25 cellular contexts compared by ENCODE assay signal in the genomic region with DNA sequence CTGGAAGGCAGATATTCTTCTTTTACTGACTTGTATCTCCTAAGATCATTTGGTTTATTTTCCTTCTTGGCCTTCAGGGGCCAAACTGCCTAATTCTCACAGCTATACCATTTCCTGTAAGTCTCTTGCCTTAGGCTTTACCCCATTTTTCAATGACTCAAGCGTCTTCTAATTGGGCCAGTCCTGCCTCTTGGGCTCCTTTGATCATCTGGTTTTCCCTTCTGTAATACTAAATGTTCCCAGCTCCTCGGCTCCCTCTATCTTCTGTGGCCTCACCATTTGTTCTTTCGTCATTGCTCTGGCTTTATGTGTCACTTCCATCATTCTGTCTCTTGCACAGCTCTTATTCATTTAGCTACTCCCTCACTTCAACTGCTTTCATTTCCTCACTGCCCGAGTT. TPM values are rescaled to one million over a fixed set of nuclear protein-coding genes. Genes with fewer than 3 reads are reported as not detected.
DNase-seq lines count a peak whose midpoint lies in the region; ATAC-seq, FAIRE-seq and TF ChIP-seq lines count a peak whose summit lies in the region.
"Had no signal": no experiment of that assay in that cellular context is flagged by ENCODE, and none has a peak within 500 bp of the region (broad histone marks: within the 10 kb centered on the region; RNA-seq: fewer than 3 reads in every experiment).

No MANE protein-coding gene starts in this region.

- H3K27ac ChIP-seq in GM23338 (ENCODE audit: low read depth), result no peak overlapping the region
- no peak overlapping the region for H3K27ac ChIP-seq in PC-3 (ENCODE audit: low read length)
- H3K27ac ChIP-seq: BLaER1, HL-60 had no signal

- H3K4me3 Mint-ChIP-seq in GM23338, result no peak overlapping the region
- no peak overlapping the region for H3K4me3 Mint-ChIP-seq in activated CD4-positive, alpha-beta memory T cell treated with anti-CD3 and anti-CD28 coated beads, Interleukin-2, amount 10 ng/mL, durations not matched to agents 7 days and 5 days
- H3K4me3 Mint-ChIP-seq: CD8-positive, alpha-beta T cell had no signal

- no peaks in the 10 kb centered on the region for H3K36me3 Mint-ChIP-seq in GM23338 (ENCODE audit: low read depth)
- H3K36me3 Mint-ChIP-seq in activated CD4-positive, alpha-beta memory T cell treated with anti-CD3 and anti-CD28 coated beads, Interleukin-2, amount 10 ng/mL, durations not matched to agents 7 days and 5 days (ENCODE audit: low read depth), result no peaks in the 10 kb centered on the region
- H3K36me3 Mint-ChIP-seq: CD8-positive, alpha-beta T cell had no signal

- no peaks in the 10 kb centered on the region for H3K27me3 ChIP-seq in GM23338 (ENCODE audit: insufficient read depth)
- no peaks in the 10 kb centered on the region for H3K27me3 ChIP-seq in PC-3 (ENCODE audit: low read length)
- no peaks in the 10 kb centered on the region for H3K27me3 ChIP-seq in bronchial epithelial cell (ENCODE audit: control insufficient read depth, insufficient read depth, low read length)
- H3K27me3 ChIP-seq: BLaER1 had no signal

- H3F3A ChIP-seq in GM23338 (replicated peaks; ENCODE audit: low read depth) (no peaks in the 10 kb centered on the region), PC-3 (ENCODE audit: low read length, unreplicated experiment) (no peaks in the 10 kb centered on the region)

- H3K9me3 Mint-ChIP-seq in GM23338, result no peaks in the 10 kb centered on the region
- no peaks in the 10 kb centered on the region for H3K9me3 Mint-ChIP-seq in activated CD4-positive, alpha-beta memory T cell treated with anti-CD3 and anti-CD28 coated beads, Interleukin-2, amount 10 ng/mL, durations not matched to agents 7 days and 5 days
- H3K9me3 Mint-ChIP-seq: CD8-positive, alpha-beta T cell had no signal

- H3K27ac Mint-ChIP-seq in GM23338, result no peak overlapping the region
- H3K27ac Mint-ChIP-seq in activated CD4-positive, alpha-beta memory T cell treated with anti-CD3 and anti-CD28 coated beads, Interleukin-2, amount 10 ng/mL, durations not matched to agents 7 days and 5 days, result no peak overlapping the region
- H3K27ac Mint-ChIP-seq: CD8-positive, alpha-beta T cell had no signal

- H3K9me2 ChIP-seq in GM23338 (ENCODE audit: insufficient read depth) (no peaks in the 10 kb centered on the region; the same call in 1 of the 2 replicates), PC-3 (replicated peaks; ENCODE audit: low read length) (no peaks in the 10 kb centered on the region)

- H3K36me3 ChIP-seq in GM23338 (ENCODE audit: insufficient read depth) (no peaks in the 10 kb centered on the region), PC-3 (ENCODE audit: low read depth, low read length) (no peaks in the 10 kb centered on the region), bronchial epithelial cell (ENCODE audit: control insufficient read depth, insufficient read depth, low read length) (no peaks in the 10 kb centered on the region)
- H3K36me3 ChIP-seq: BLaER1 had no signal

- H3K79me2 ChIP-seq in GM23338 (replicated peaks; ENCODE audit: insufficient read depth) (no peaks in the 10 kb centered on the region), PC-3 (ENCODE audit: low read length) (no peaks in the 10 kb centered on the region)

- ATAC-seq in GM23338 (peak; percentile 50; the same call in 2 of the 3 replicates), PC-3 (no peak), HG02970 (IDR thresholded peaks at IDR 0.05; ENCODE audit: low FRiP score, unreplicated experiment) (no peak), HG03378 (IDR thresholded peaks at IDR 0.05; ENCODE audit: unreplicated experiment) (no peak)
- ATAC-seq: CD8-positive, alpha-beta T cell had no signal

- no peaks in the 10 kb centered on the region for H4K20me1 ChIP-seq in GM23338 (replicated peaks; ENCODE audit: insufficient read depth)
- no peaks in the 10 kb centered on the region for H4K20me1 ChIP-seq in PC-3 (ENCODE audit: low read length)
- H4K20me1 ChIP-seq: BLaER1 had no signal

- intact Hi-C loops in PC-3 (cut with micrococcal nuclease), result no loop called here
- intact Hi-C loops in posterior cingulate gyrus (cut with DNase I), result loop anchor here (10.0 kb wide), 1 partner anchor 77 kb away; no protein-coding TSS in a partner anchor

- H3K27me3 Mint-ChIP-seq in GM23338 (ENCODE audit: insufficient read depth, low read depth, poor library complexity), result no peaks in the 10 kb centered on the region
- peaks cover 2% of the 10 kb centered on the region for H3K27me3 Mint-ChIP-seq in activated CD4-positive, alpha-beta memory T cell treated with anti-CD3 and anti-CD28 coated beads, Interleukin-2, amount 10 ng/mL, durations not matched to agents 7 days and 5 days

- H3K4me1 ChIP-seq in GM23338 (ENCODE audit: insufficient read depth) (no peaks in the 10 kb centered on the region), PC-3 (ENCODE audit: insufficient read depth, low read length) (no peaks in the 10 kb centered on the region)
- H3K4me1 ChIP-seq: BLaER1 had no signal

- FAIRE-seq in bronchial epithelial cell (lab: Jason Lieb, UNC), result no peak
- FAIRE-seq: GM18507, H54 had no signal

- no peak overlapping the region for H2AFZ ChIP-seq in GM23338
- H2AFZ ChIP-seq in PC-3 (ENCODE audit: low read length), result no peak overlapping the region

- H3K4me2 ChIP-seq in GM23338 (no peak overlapping the region), PC-3 (ENCODE audit: low read length) (no peak overlapping the region)
- H3K4me2 ChIP-seq: BLaER1 had no signal

- POLR2A ChIA-PET in PC-3 (lab: Charles Lee; ENCODE audit: unreplicated experiment), result no interaction called here
- POLR2A ChIA-PET in activated CD4-positive, alpha-beta memory T cell treated with anti-CD3 and anti-CD28 coated beads, Interleukin-2, amount 10 ng/mL, durations not matched to agents 7 days and 5 days (lab: Charles Lee), result no interaction called here

- DNase-seq in GM23338 (ENCODE audit: low spot score), result peak; percentile 52
- peak; percentile 22 for DNase-seq in PC-3
- peak; percentile 17 for DNase-seq in bronchial epithelial cell (ENCODE audit: low read depth)
- peak; percentile 18 for DNase-seq in iPS-NIHi7 (ENCODE audit: extremely low spot score)
- DNase-seq in activated CD4-positive, alpha-beta memory T cell treated with anti-CD3 and anti-CD28 coated beads, Interleukin-2, amount 10 ng/mL, durations not matched to agents 7 days and 5 days, result no peak
- no peak for DNase-seq in posterior cingulate gyrus
- DNase-seq: Calu3; CD8-positive, alpha-beta T cell; DMS153; GDM1; KBM-7; MV-4-11; NCI-H1694; NCI-H2081; NCI-H446; NCI-H526; SHP77 had no signal

- H3K4me1 Mint-ChIP-seq in GM23338, result no peaks in the 10 kb centered on the region
- H3K4me1 Mint-ChIP-seq in activated CD4-positive, alpha-beta memory T cell treated with anti-CD3 and anti-CD28 coated beads, Interleukin-2, amount 10 ng/mL, durations not matched to agents 7 days and 5 days, result no peaks in the 10 kb centered on the region

- CTCF ChIA-PET in PC-3 (lab: Charles Lee), result interaction anchor here (0.5 kb wide), 1 partner anchor 78 kb away, joined by 3 read pairs; no protein-coding TSS in a partner anchor
- CTCF ChIA-PET in activated CD4-positive, alpha-beta memory T cell treated with anti-CD3 and anti-CD28 coated beads, Interleukin-2, amount 10 ng/mL, durations not matched to agents 7 days and 5 days (lab: Charles Lee), result no interaction called here

- H3K9ac ChIP-seq in PC-3 (ENCODE audit: low read length), result no peak overlapping the region
- H3K9ac ChIP-seq: BLaER1 had no signal

- no peaks in the 10 kb centered on the region for H3K9me3 ChIP-seq in PC-3 (ENCODE audit: low read length)
- H3K9me3 ChIP-seq: BLaER1 had no signal

- BruUV-seq in PC-3 (replicated peaks; lab: Mats Ljungman, UMichigan), result no TSS peak

- peak in 1 of 2 experiments; percentile 39; a peak in 2 of 4 replicates for TF ChIP-seq CTCF in GM23338 (conservative IDR thresholded peaks at IDR 0.05; ENCODE audit: low read depth in 2 of 2)
- 0 out of 2 replicates have a peak, but pooled peaks have one; percentile 26 for TF ChIP-seq CTCF in PC-3 (conservative IDR thresholded peaks at IDR 0.05; ENCODE audit: low read depth, low read length)
- TF ChIP-seq CTCF in bronchial epithelial cell (IDR thresholded peaks at IDR 0.05; ENCODE audit: insufficient read depth, low read length, severe bottlenecking), result no peak

- H3K4me3 ChIP-seq in GM23338, result no peak overlapping the region
- H3K4me3 ChIP-seq in PC-3 (ENCODE audit: low read length), result no peak overlapping the region
- H3K4me3 ChIP-seq in bronchial epithelial cell (ENCODE audit: low read depth, low read length), result no peak overlapping the region
- H3K4me3 ChIP-seq: BLaER1 had no signal

TF ChIP-seq in GM23338, 12 proteins besides CTCF, POLR2A, EP300 and RAD21 (continues in another document):
- TF ChIP-seq STAT1 (IDR thresholded peaks at IDR 0.05; ENCODE audit: unreplicated experiment) (no peak), EZH2 (IDR thresholded peaks at IDR 0.05; ENCODE audit: low read depth, unreplicated experiment) (no peak), NANOG (IDR thresholded peaks at IDR 0.05; ENCODE audit: borderline replicate concordance) (no peak)

RNA-seq across cellular contexts. Expression of gene SPINK7, which starts 14.5 kb away (rescaled TPM):
- total RNA-seq in GM23338 (2014; rRNA removed; shearing (Covaris generic)), result not detected in 2 replicates
- polyA plus RNA-seq in GM23338 (2016; fragmentation: Nextera tagmentation; extraction: Ambion mirVana), result not detected in 2 replicates
- 0.15 TPM in 1 of 2 replicates, not detected in the other for total RNA-seq in PC-3 (2014; rRNA removed)
- total RNA-seq in bronchial epithelial cell, result 13.7 and 23.4 TPM in 2 replicates
- not detected for total RNA-seq in activated CD4-positive, alpha-beta memory T cell treated with anti-CD3 and anti-CD28 coated beads, Interleukin-2, amount 10 ng/mL, durations not matched to agents 7 days and 5 days
- total RNA-seq: Calu3; CD8-positive, alpha-beta T cell; HT-29; OCI-LY7 had no signal

RNA-seq across cellular contexts. Expression of gene SPINK13, which starts 29.1 kb away (rescaled TPM):
- total RNA-seq in GM23338 (2014; rRNA removed; shearing (Covaris generic)), result not detected in 2 replicates
- polyA plus RNA-seq in GM23338 (2016; fragmentation: Nextera tagmentation; extraction: Ambion mirVana), result 0.49 TPM in 1 of 2 replicates, not detected in the other
- 3.0 TPM in 1 of 2 replicates, not detected in the other for total RNA-seq in PC-3 (2014; rRNA removed)
- not detected in 2 replicates for total RNA-seq in bronchial epithelial cell
- not detected for total RNA-seq in activated CD4-positive, alpha-beta memory T cell treated with anti-CD3 and anti-CD28 coated beads, Interleukin-2, amount 10 ng/mL, durations not matched to agents 7 days and 5 days
- total RNA-seq: Calu3; CD8-positive, alpha-beta T cell; HT-29; OCI-LY7 had no signal

RNA-seq across cellular contexts. Expression of gene SPINK9, which starts 37.7 kb away (rescaled TPM):
- not detected in 2 replicates for total RNA-seq in GM23338 (2014; rRNA removed; shearing (Covaris generic))
- not detected in 2 replicates for polyA plus RNA-seq in GM23338 (2016; fragmentation: Nextera tagmentation; extraction: Ambion mirVana)
- total RNA-seq in PC-3 (2014; rRNA removed) (not detected in 2 replicates), bronchial epithelial cell (not detected in 2 replicates)
- total RNA-seq in activated CD4-positive, alpha-beta memory T cell treated with anti-CD3 and anti-CD28 coated beads, Interleukin-2, amount 10 ng/mL, durations not matched to agents 7 days and 5 days, result not detected
- total RNA-seq: Calu3; CD8-positive, alpha-beta T cell; HT-29; OCI-LY7 had no signal

RNA-seq across cellular contexts. Expression of gene MARCOL, which starts 59.4 kb away (rescaled TPM):
- total RNA-seq in GM23338 (2014; rRNA removed; shearing (Covaris generic)), result not detected in 2 replicates
- polyA plus RNA-seq in GM23338 (2016; fragmentation: Nextera tagmentation; extraction: Ambion mirVana), result not detected in 2 replicates
- total RNA-seq in PC-3 (2014; rRNA removed), result not detected in 2 replicates
- total RNA-seq in bronchial epithelial cell, result not detected in 2 replicates
- not detected for total RNA-seq in activated CD4-positive, alpha-beta memory T cell treated with anti-CD3 and anti-CD28 coated beads, Interleukin-2, amount 10 ng/mL, durations not matched to agents 7 days and 5 days
- total RNA-seq: Calu3; CD8-positive, alpha-beta T cell; HT-29; OCI-LY7 had no signal

Comparison
In these comparisons a context has a peak if more than half of its experiments do, and no peak if none do; other contexts are left out.
1. DNase-seq: peak in GM23338 (single experiment), PC-3 (single experiment), bronchial epithelial cell (single experiment) and iPS-NIHi7 (single experiment); none in activated CD4-positive, alpha-beta memory T cell treated with anti-CD3 and anti-CD28 coated beads, Interleukin-2, amount 10 ng/mL, durations not matched to agents 7 days and 5 days (single experiment) and posterior cingulate gyrus (0 of 10).
2. RNA of gene SPINK7, which starts 14.5 kb away (total RNA-seq): 13.7 to 23.4 TPM in bronchial epithelial cell; 0.15 TPM in PC-3, not detected in GM23338 and not detected in activated CD4-positive, alpha-beta memory T cell treated with anti-CD3 and anti-CD28 coated beads, Interleukin-2, amount 10 ng/mL, durations not matched to agents 7 days and 5 days; every median in the first group is over 10 times any median in the second.